Comparison of ENCODE assay signal across 1 cellular context in genomic region chr14:22985894-22986507, GRCh38.
TF ChIP-seq lines count a peak whose summit lies in the region.

No MANE protein-coding gene starts in this region.

TF ChIP-seq in GM23338, 12 proteins besides CTCF, POLR2A, EP300 and RAD21 (continued from another document):
- TF ChIP-seq REST (IDR thresholded peaks at IDR 0.05; ENCODE audit: unreplicated experiment) (no peak), STAT1 (IDR thresholded peaks at IDR 0.05; ENCODE audit: unreplicated experiment) (no peak), ETS1 (IDR thresholded peaks at IDR 0.05) (no peak), JUNB (IDR thresholded peaks at IDR 0.05; ENCODE audit: unreplicated experiment) (no peak)
- TF ChIP-seq, protein P1, sequence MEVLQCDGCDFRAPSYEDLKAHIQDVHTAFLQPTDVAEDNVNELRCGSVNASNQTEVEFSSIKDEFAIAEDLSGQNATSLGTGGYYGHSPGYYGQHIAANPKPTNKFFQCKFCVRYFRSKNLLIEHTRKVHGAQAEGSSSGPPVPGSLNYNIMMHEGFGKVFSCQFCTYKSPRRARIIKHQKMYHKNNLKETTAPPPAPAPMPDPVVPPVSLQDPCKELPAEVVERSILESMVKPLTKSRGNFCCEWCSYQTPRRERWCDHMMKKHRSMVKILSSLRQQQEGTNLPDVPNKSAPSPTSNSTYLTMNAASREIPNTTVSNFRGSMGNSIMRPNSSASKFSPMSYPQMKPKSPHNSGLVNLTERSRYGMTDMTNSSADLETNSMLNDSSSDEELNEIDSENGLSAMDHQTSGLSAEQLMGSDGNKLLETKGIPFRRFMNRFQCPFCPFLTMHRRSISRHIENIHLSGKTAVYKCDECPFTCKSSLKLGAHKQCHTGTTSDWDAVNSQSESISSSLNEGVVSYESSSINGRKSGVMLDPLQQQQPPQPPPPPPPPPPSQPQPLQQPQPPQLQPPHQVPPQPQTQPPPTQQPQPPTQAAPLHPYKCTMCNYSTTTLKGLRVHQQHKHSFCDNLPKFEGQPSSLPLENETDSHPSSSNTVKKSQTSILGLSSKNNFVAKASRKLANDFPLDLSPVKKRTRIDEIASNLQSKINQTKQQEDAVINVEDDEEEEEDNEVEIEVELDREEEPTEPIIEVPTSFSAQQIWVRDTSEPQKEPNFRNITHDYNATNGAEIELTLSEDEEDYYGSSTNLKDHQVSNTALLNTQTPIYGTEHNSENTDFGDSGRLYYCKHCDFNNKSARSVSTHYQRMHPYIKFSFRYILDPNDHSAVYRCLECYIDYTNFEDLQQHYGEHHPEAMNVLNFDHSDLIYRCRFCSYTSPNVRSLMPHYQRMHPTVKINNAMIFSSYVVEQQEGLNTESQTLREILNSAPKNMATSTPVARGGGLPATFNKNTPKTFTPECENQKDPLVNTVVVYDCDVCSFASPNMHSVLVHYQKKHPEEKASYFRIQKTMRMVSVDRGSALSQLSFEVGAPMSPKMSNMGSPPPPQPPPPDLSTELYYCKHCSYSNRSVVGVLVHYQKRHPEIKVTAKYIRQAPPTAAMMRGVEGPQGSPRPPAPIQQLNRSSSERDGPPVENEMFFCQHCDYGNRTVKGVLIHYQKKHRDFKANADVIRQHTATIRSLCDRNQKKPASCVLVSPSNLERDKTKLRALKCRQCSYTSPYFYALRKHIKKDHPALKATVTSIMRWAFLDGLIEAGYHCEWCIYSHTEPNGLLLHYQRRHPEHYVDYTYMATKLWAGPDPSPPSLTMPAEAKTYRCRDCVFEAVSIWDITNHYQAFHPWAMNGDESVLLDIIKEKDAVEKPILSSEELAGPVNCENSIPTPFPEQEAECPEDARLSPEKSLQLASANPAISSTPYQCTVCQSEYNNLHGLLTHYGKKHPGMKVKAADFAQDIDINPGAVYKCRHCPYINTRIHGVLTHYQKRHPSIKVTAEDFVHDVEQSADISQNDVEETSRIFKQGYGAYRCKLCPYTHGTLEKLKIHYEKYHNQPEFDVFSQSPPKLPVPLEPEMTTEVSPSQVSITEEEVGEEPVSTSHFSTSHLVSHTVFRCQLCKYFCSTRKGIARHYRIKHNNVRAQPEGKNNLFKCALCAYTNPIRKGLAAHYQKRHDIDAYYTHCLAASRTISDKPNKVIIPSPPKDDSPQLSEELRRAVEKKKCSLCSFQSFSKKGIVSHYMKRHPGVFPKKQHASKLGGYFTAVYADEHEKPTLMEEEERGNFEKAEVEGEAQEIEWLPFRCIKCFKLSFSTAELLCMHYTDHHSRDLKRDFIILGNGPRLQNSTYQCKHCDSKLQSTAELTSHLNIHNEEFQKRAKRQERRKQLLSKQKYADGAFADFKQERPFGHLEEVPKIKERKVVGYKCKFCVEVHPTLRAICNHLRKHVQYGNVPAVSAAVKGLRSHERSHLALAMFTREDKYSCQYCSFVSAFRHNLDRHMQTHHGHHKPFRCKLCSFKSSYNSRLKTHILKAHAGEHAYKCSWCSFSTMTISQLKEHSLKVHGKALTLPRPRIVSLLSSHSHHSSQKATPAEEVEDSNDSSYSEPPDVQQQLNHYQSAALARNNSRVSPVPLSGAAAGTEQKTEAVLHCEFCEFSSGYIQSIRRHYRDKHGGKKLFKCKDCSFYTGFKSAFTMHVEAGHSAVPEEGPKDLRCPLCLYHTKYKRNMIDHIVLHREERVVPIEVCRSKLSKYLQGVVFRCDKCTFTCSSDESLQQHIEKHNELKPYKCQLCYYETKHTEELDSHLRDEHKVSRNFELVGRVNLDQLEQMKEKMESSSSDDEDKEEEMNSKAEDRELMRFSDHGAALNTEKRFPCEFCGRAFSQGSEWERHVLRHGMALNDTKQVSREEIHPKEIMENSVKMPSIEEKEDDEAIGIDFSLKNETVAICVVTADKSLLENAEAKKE (CRISPR knock-in tag; IDR thresholded peaks at IDR 0.05): no peak
